ENCODE assay signal across 10 cellular contexts in the genomic region with DNA sequence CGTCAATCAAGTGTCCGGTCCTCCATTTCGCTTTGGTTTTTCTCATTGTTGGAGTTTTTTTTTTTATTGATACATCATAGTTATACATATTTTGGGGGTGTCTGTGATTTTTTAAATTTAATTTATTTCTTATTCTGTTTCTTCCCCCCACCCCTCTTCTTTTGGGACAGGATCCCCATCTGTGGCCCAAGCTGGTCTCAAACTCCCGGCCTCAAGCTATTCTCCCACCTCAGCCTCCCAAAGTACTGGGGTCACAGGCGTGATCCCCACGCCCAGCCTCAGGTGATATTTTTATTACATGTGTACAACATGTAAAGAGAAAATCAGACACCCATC. TPM values are rescaled to one million over a fixed set of nuclear protein-coding genes. Genes with fewer than 3 reads are reported as not detected.
DNase-seq lines count a peak whose midpoint lies in the region; ATAC-seq and TF ChIP-seq lines count a peak whose summit lies in the region.
"Had no signal": no experiment of that assay in that cellular context is flagged by ENCODE, and none has a peak within 500 bp of the region (broad histone marks: within the 10 kb centered on the region; RNA-seq: fewer than 3 reads in every experiment).

No MANE protein-coding gene starts in this region.

- peaks cover 4% of the 10 kb centered on the region for H3K27me3 Mint-ChIP-seq in memory B cell
- H3K27me3 Mint-ChIP-seq in T-cell = peaks cover 0 to 8% of the 10 kb centered on the region in 2 donors

- ATAC-seq in memory B cell (ENCODE audit: low read depth) = no peak
- ATAC-seq in T-cell (replicated peaks in 1 of 4) = no peak

- H3K9me3 ChIP-seq in adipocyte (ENCODE audit: control insufficient read depth, low read length) (no peaks in the 10 kb centered on the region), vagina (no peaks in the 10 kb centered on the region)
- H3K9me3 ChIP-seq: spleen had no signal

- TF ChIP-seq CTCF in 22Rv1 (IDR thresholded peaks at IDR 0.05) = peak; percentile 57
- TF ChIP-seq CTCF in vagina (IDR thresholded peaks at IDR 0.05) = no peak

- no peak overlapping the region for H3K27ac Mint-ChIP-seq in memory B cell
- H3K27ac Mint-ChIP-seq in T-cell = no peak overlapping the region

- H3K9ac ChIP-seq in adipocyte (ENCODE audit: low read length) = peak overlapping the region; percentile 76

- H3K36me3 ChIP-seq in adipocyte (ENCODE audit: control insufficient read depth, insufficient read depth, low read length, severe bottlenecking) = peaks cover 5% of the 10 kb centered on the region
- no peaks in the 10 kb centered on the region for H3K36me3 ChIP-seq in vagina
- H3K36me3 ChIP-seq: spleen had no signal

- no peak for TF ChIP-seq POLR2A in vagina (IDR thresholded peaks at IDR 0.05)

- DNase-seq in HEK293T (ENCODE audit: extremely low spot score) (no peak), adipocyte (ENCODE audit: low read depth) (no peak), memory B cell (ENCODE audit: low spot score in 2 of 2) (no peak), vagina (ENCODE audit: extremely low spot score in 2 of 2) (no peak), T-cell (no peak), dedifferentiated amniotic fluid mesenchymal stem cell (ENCODE audit: extremely low spot score) (no peak)
- no peak for DNase-seq in effector CD8-positive, alpha-beta T cell (lab: John Stamatoyannopoulos, UW)
- DNase-seq: NCI-H2029 had no signal

- no peaks in the 10 kb centered on the region for H3K36me3 Mint-ChIP-seq in memory B cell
- H3K36me3 Mint-ChIP-seq in T-cell = peaks cover 5% of the 10 kb centered on the region

- H3K27ac ChIP-seq in 22Rv1 = no peak overlapping the region
- no peak overlapping the region for H3K27ac ChIP-seq in vagina
- H3K27ac ChIP-seq: spleen had no signal

- H3K4me3 Mint-ChIP-seq in memory B cell (peak overlapping the region; percentile 43), T-cell (peak overlapping the region in 1 of 3 donors; percentile 50)

- no peaks in the 10 kb centered on the region for H3K27me3 ChIP-seq in adipocyte (replicated peaks; ENCODE audit: control insufficient read depth, insufficient read depth, low read length)
- H3K27me3 ChIP-seq in vagina = no peaks in the 10 kb centered on the region

- CTCF ChIA-PET in HEK293T (lab: Yijun Ruan, JAX) = interaction anchor here (0.6 to 2.0 kb wide), 17 partner anchors 9 to 961 kb away, joined by 3 to 19 read pairs (median 4); no protein-coding TSS in a partner anchor
- CTCF ChIA-PET in T-cell (lab: Charles Lee) = interaction anchor here (0.6 to 2.6 kb wide), 35 partner anchors 10 to 1066 kb away, joined by 3 to 16 read pairs (median 4); no protein-coding TSS in a partner anchor

- POLR2A ChIA-PET in HEK293T (lab: Yijun Ruan, JAX) = interaction anchor here (0.6 to 1.0 kb wide), 2 partner anchors 51 to 1027 kb away, joined by 3 read pairs; a partner anchor contains a TSS
- POLR2A ChIA-PET in T-cell (lab: Charles Lee) = no interaction called here

- H3K4me3 ChIP-seq in adipocyte (ENCODE audit: low read length) (no peak overlapping the region), vagina (no peak overlapping the region)

- peaks cover 7% of the 10 kb centered on the region for H3K4me1 Mint-ChIP-seq in memory B cell
- H3K4me1 Mint-ChIP-seq in T-cell = peaks cover 19 to 32% (median 20%) of the 10 kb centered on the region in 3 donors

- peaks cover 9% of the 10 kb centered on the region for H3K4me1 ChIP-seq in adipocyte (ENCODE audit: control insufficient read depth, insufficient read depth, low read length)
- peaks cover 7% of the 10 kb centered on the region for H3K4me1 ChIP-seq in vagina

- H3K9me3 Mint-ChIP-seq in memory B cell (no peaks in the 10 kb centered on the region), T-cell (no peaks in the 10 kb centered on the region)

- intact Hi-C loops in vagina (cut with DNase I) = no loop called here

TF ChIP-seq in HEK293T, 16 proteins besides CTCF, POLR2A, EP300 and RAD21:
- no peak for TF ChIP-seq HDGF (IDR thresholded peaks at IDR 0.05; ENCODE audit: borderline replicate concordance)
- TF ChIP-seq, protein P1, sequence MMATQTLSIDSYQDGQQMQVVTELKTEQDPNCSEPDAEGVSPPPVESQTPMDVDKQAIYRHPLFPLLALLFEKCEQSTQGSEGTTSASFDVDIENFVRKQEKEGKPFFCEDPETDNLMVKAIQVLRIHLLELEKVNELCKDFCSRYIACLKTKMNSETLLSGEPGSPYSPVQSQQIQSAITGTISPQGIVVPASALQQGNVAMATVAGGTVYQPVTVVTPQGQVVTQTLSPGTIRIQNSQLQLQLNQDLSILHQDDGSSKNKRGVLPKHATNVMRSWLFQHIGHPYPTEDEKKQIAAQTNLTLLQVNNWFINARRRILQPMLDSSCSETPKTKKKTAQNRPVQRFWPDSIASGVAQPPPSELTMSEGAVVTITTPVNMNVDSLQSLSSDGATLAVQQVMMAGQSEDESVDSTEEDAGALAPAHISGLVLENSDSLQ (IDR thresholded peaks at IDR 0.05) = peak; percentile 92

RNA-seq across cellular contexts. Expression of a gene that starts 51.3 kb away (rescaled TPM):
- total RNA-seq in vagina (1,405 TPM), T-cell (100 to 1,000 TPM; 123 to 253 (median 233) TPM)
